ENCODE assay signal across 9 cellular contexts in genomic region chr13:43023244-43023931, GRCh38. TPM values are rescaled to one million over a fixed set of nuclear protein-coding genes. Genes with fewer than 3 reads are reported as not detected.
DNase-seq lines count a peak whose midpoint lies in the region; ATAC-seq and TF ChIP-seq lines count a peak whose summit lies in the region.
"Had no signal": no experiment of that assay in that cellular context is flagged by ENCODE, and none has a peak within 500 bp of the region (broad histone marks: within the 10 kb centered on the region; RNA-seq: fewer than 3 reads in every experiment).

Gene DNAJC15 (plus strand): TSS chr13:43023586. CDS start chr13:43023627, 41 bp downstream.

- H3K36me3 ChIP-seq in Peyer's patch (no peaks in the 10 kb centered on the region), gastroesophageal sphincter (peaks cover 0 to 8% of the 10 kb centered on the region in 2 donors), neutrophil (no peaks in the 10 kb centered on the region), subcutaneous abdominal adipose tissue (ENCODE audit: control insufficient read depth in 5 of 5, insufficient read depth in 5 of 5, low read length in 5 of 5) (peaks cover 0 to 5% (median 0%) of the 10 kb centered on the region in 5 donors)

- H3K27ac ChIP-seq in Peyer's patch, result peak within 1 kb of the TSS; percentile 82 to 93 (median 89)
- H3K27ac ChIP-seq in gastroesophageal sphincter, result peak within 1 kb of the TSS; percentile 51 to 91 (median 84)
- no peak within 1 kb of the TSS for H3K27ac ChIP-seq in neutrophil
- H3K27ac ChIP-seq in subcutaneous abdominal adipose tissue (ENCODE audit: low read depth, low read length), result peak within 1 kb of the TSS; percentile 88
- H3K27ac ChIP-seq: C4-2B had no signal

- H3K4me3 ChIP-seq in Peyer's patch (peak within 1 kb of the TSS; percentile 70 to 77 (median 72)), gastroesophageal sphincter (peak within 1 kb of the TSS; percentile 57 to 60), neutrophil (ENCODE audit: low read depth in 1 of 2, low read length in 1 of 2) (peak within 1 kb of the TSS; percentile 57 to 69), subcutaneous abdominal adipose tissue (ENCODE audit: low read depth in 1 of 5, low read length in 5 of 5) (peak within 1 kb of the TSS; percentile 73 to 95 (median 95))

- peak in 3 of 6 experiments; percentile 12 to 28 (median 20) for TF ChIP-seq CTCF in Peyer's patch (IDR thresholded peaks at IDR 0.05)
- TF ChIP-seq CTCF in gastroesophageal sphincter (IDR thresholded peaks at IDR 0.05), result peak in 2 of 4 experiments; percentile 27 to 37
- no peak for TF ChIP-seq CTCF in neutrophil (IDR thresholded peaks at IDR 0.05)

- peak; percentile 14 for DNase-seq in A172 (ENCODE audit: low spot score)
- peak; percentile 79 to 94 (median 93) for DNase-seq in Peyer's patch
- DNase-seq in activated naive CD4-positive, alpha-beta T cell (lab: John Stamatoyannopoulos, UW), result peak; percentile 14 to 73 (median 52)

- H3K9me3 ChIP-seq in Peyer's patch, result no peaks in the 10 kb centered on the region
- no peaks in the 10 kb centered on the region for H3K9me3 ChIP-seq in gastroesophageal sphincter
- H3K9me3 ChIP-seq in neutrophil, result no peaks in the 10 kb centered on the region
- no peaks in the 10 kb centered on the region for H3K9me3 ChIP-seq in subcutaneous abdominal adipose tissue (ENCODE audit: control insufficient read depth in 5 of 5, low read length in 5 of 5)

- TF ChIP-seq POLR2A in Peyer's patch (IDR thresholded peaks at IDR 0.05) (peak; percentile 3 to 67), gastroesophageal sphincter (IDR thresholded peaks at IDR 0.05) (peak; percentile 36 to 39)

- peak within 1 kb of the TSS; percentile 80 to 96 (median 88) for H3K9ac ChIP-seq in subcutaneous abdominal adipose tissue (ENCODE audit: low read length in 5 of 5)

- H3K4me1 ChIP-seq in Peyer's patch (peaks cover 0 to 18% (median 7%) of the 10 kb centered on the region in 4 donors), gastroesophageal sphincter (peaks cover 0 to 36% (median 4%) of the 10 kb centered on the region in 3 donors), neutrophil (ENCODE audit: control insufficient read depth in 1 of 2, insufficient read depth in 1 of 2, low read depth in 1 of 2, low read length in 1 of 2) (peaks cover 5 to 14% of the 10 kb centered on the region in 2 experiments), subcutaneous abdominal adipose tissue (ENCODE audit: control insufficient read depth in 5 of 5, insufficient read depth in 5 of 5, low read length in 5 of 5) (peaks cover 0 to 33% (median 28%) of the 10 kb centered on the region in 5 donors)

- no peaks in the 10 kb centered on the region for H3K27me3 ChIP-seq in Peyer's patch
- H3K27me3 ChIP-seq in gastroesophageal sphincter, result no peaks in the 10 kb centered on the region
- peaks cover 10% of the 10 kb centered on the region for H3K27me3 ChIP-seq in neutrophil
- no peaks in the 10 kb centered on the region for H3K27me3 ChIP-seq in subcutaneous abdominal adipose tissue (ENCODE audit: control insufficient read depth in 5 of 5, insufficient read depth in 4 of 5, low read length in 5 of 5)

- TF ChIP-seq EP300 in gastroesophageal sphincter (IDR thresholded peaks at IDR 0.05), result no peak

- WGBS in gastroesophageal sphincter (ENCODE audit: low coverage in 1 of 2), 2 donors, result 1 to 60% methylated on average over 1 to 17 of the region's 50 CpGs

- ATAC-seq in GM19023 (IDR thresholded peaks at IDR 0.05; ENCODE audit: unreplicated experiment) (peak; percentile 87), HG03196 (IDR thresholded peaks at IDR 0.05; ENCODE audit: unreplicated experiment) (peak; percentile 82), gastroesophageal sphincter (peak; percentile 91)

RNA-seq across cellular contexts. Expression of gene DNAJC15, which starts in this region (rescaled TPM):
- total RNA-seq in A172 (2014; rRNA removed; shearing (Covaris generic)), result 3.4 and 5.4 TPM in 2 replicates
- total RNA-seq in Peyer's patch (10 to 100 TPM in 2 of 4 donors, 1 to 10 TPM in 2; 5.8 to 27.5 (median 11.9) TPM), gastroesophageal sphincter (10 to 100 TPM in 3 of 4 donors, 1 to 10 TPM in 1; 9.3 to 21.6 (median 12.7) TPM)

Comparison
In these comparisons a context has a peak if more than half of its experiments do, and no peak if none do; other contexts are left out.
1. DNase-seq: peak in every context shown above with its lines; median percentile 93 in Peyer's patch; 52 in activated naive CD4-positive, alpha-beta T cell; 14 in A172.